ENCODE assay signal across 16 cellular contexts in genomic region chr5:95027775-95028174, GRCh38.
A peak's percentile ranks its signal among the peaks of the same experiment; 100 is the strongest.
DNase-seq lines count a peak whose midpoint lies in the region; ATAC-seq and TF ChIP-seq lines count a peak whose summit lies in the region.
"Had no signal": no experiment of that assay in that cellular context is flagged by ENCODE, and none has a peak within 500 bp of the region (broad histone marks: within the 10 kb centered on the region; RNA-seq: fewer than 3 reads in every experiment).

No MANE protein-coding gene starts in this region.

- H3K18ac ChIP-seq in trophoblast cell (ENCODE audit: low read length), result no peak overlapping the region

- H3K27me3 ChIP-seq in trophoblast cell (ENCODE audit: insufficient read depth, low read length), result no peaks in the 10 kb centered on the region
- H3K27me3 ChIP-seq: upper lobe of left lung had no signal

- TF ChIP-seq CTCF in GM10248 (IDR thresholded peaks at IDR 0.05; ENCODE audit: control extremely low read depth, extremely low read depth, low read depth, missing control alignments) (no peak), endothelial cell (IDR thresholded peaks at IDR 0.05; ENCODE audit: unreplicated experiment) (no peak)

- H3K9ac ChIP-seq in trophoblast cell (ENCODE audit: low read length), result no peak overlapping the region

- peaks cover 26% of the 10 kb centered on the region for H3K4me1 Mint-ChIP-seq in T-helper 2 cell treated with Interferon-gamma antibody and Interleukin-4, amounts not matched to agents 5 μg/mL and 100 μg/mL, for 36 hours (ENCODE audit: low read depth)
- H3K4me1 Mint-ChIP-seq in endothelial cell (ENCODE audit: unreplicated experiment), result no peaks in the 10 kb centered on the region

- ATAC-seq in GM19351 (IDR thresholded peaks at IDR 0.05; ENCODE audit: unreplicated experiment) (peak; percentile 47), HG02759 (IDR thresholded peaks at IDR 0.05; ENCODE audit: unreplicated experiment) (peak; percentile 26), HG03457 (IDR thresholded peaks at IDR 0.05; ENCODE audit: unreplicated experiment) (no peak)
- ATAC-seq: activated CD4-positive, CD25-positive, alpha-beta regulatory T cell treated with anti-CD3 and anti-CD28 coated beads, Interleukin-2, amount 50 U/mL, for 24 hours had no signal

- DNase-seq in GM10248 (ENCODE audit: extremely low spot score), result peak; percentile 16
- DNase-seq in T-helper 2 cell treated with Interferon-gamma antibody and Interleukin-4, amounts not matched to agents 5 μg/mL and 100 μg/mL, for 36 hours (ENCODE audit: low spot score), result no peak
- no peak for DNase-seq in endothelial cell (ENCODE audit: low spot score)
- no peak for DNase-seq in trophoblast cell
- DNase-seq in C1 segment of cervical spinal cord (lab: John Stamatoyannopoulos, UW), result no peak
- DNase-seq: activated naive CD8-positive, alpha-beta T cell treated with anti-CD3 and anti-CD28 coated beads, Interleukin-2, amount 50 U/mL, for 24 hours; DND-41; NCI-H1105; NCI-H446; OCI-M1; stimulated activated CD8-positive, alpha-beta memory T cell treated with anti-CD3 and anti-CD28 coated beads, Interleukin-4, amount 100 ng/mL, for 48 hours; upper lobe of left lung had no signal

- H4K8ac ChIP-seq in trophoblast cell (ENCODE audit: low read depth, low read length), result no peak overlapping the region

- no peak overlapping the region for H2AFZ ChIP-seq in trophoblast cell (ENCODE audit: insufficient read depth, low read length, poor library complexity)

- WGBS in trophoblast cell (ENCODE audit: extremely low coverage, insufficient coverage, insufficient read length), result no CpG with 5 or more reads among the region's 3 CpGs

- peak overlapping the region; percentile 33 for H3K4me3 Mint-ChIP-seq in T-helper 2 cell treated with Interferon-gamma antibody and Interleukin-4, amounts not matched to agents 5 μg/mL and 100 μg/mL, for 36 hours
- H3K4me3 Mint-ChIP-seq in endothelial cell (ENCODE audit: unreplicated experiment), result no peak overlapping the region
- H3K4me3 Mint-ChIP-seq: activated naive CD8-positive, alpha-beta T cell treated with anti-CD3 and anti-CD28 coated beads, Interleukin-2, amount 50 U/mL, for 24 hours had no signal

- POLR2A ChIA-PET in GM10248 (lab: Yijun Ruan, JAX), result no interaction called here

- CTCF ChIA-PET in GM10248 (lab: Yijun Ruan, JAX), result interaction anchor here (1.2 to 1.9 kb wide), 12 partner anchors 8 to 59 kb away, joined by 3 to 9 read pairs (median 4); no protein-coding TSS in a partner anchor

- no peak overlapping the region for H3K4me3 ChIP-seq in trophoblast cell (ENCODE audit: low read depth, low read length)
- H3K4me3 ChIP-seq: upper lobe of left lung had no signal

- H3K27ac Mint-ChIP-seq in T-helper 2 cell treated with Interferon-gamma antibody and Interleukin-4, amounts not matched to agents 5 μg/mL and 100 μg/mL, for 36 hours, result no peak overlapping the region
- no peak overlapping the region for H3K27ac Mint-ChIP-seq in endothelial cell (ENCODE audit: unreplicated experiment)
- H3K27ac Mint-ChIP-seq: activated naive CD8-positive, alpha-beta T cell treated with anti-CD3 and anti-CD28 coated beads, Interleukin-2, amount 50 U/mL, for 24 hours had no signal

- H3K27ac ChIP-seq in trophoblast cell (ENCODE audit: low read depth, low read length), result no peak overlapping the region
- H3K27ac ChIP-seq: upper lobe of left lung had no signal

- no peak overlapping the region for H2BK5ac ChIP-seq in trophoblast cell (ENCODE audit: low read depth, low read length, poor library complexity)

- no peak overlapping the region for H2AK5ac ChIP-seq in trophoblast cell (ENCODE audit: low read length)

- no peaks in the 10 kb centered on the region for H3K36me3 Mint-ChIP-seq in T-helper 2 cell treated with Interferon-gamma antibody and Interleukin-4, amounts not matched to agents 5 μg/mL and 100 μg/mL, for 36 hours (ENCODE audit: low read depth)
- no peaks in the 10 kb centered on the region for H3K36me3 Mint-ChIP-seq in endothelial cell (ENCODE audit: low read depth, unreplicated experiment)

- H3K4me2 ChIP-seq in trophoblast cell (ENCODE audit: low read length), result no peak overlapping the region

- H4K91ac ChIP-seq in trophoblast cell (ENCODE audit: low read depth, low read length), result no peak overlapping the region

- H3K23ac ChIP-seq in trophoblast cell (ENCODE audit: low read length), result no peak overlapping the region

- no peaks in the 10 kb centered on the region for H3K79me1 ChIP-seq in trophoblast cell (ENCODE audit: low read length)

- no peaks in the 10 kb centered on the region for H3K4me1 ChIP-seq in trophoblast cell (ENCODE audit: control insufficient read depth in 1 of 2, insufficient read depth in 2 of 2, low read length in 2 of 2)

- H2BK12ac ChIP-seq in trophoblast cell (ENCODE audit: low read length), result no peak overlapping the region

- H2BK120ac ChIP-seq in trophoblast cell (ENCODE audit: insufficient read depth, low read length, poor library complexity), result no peak overlapping the region

- no peaks in the 10 kb centered on the region for H3K9me3 ChIP-seq in trophoblast cell (ENCODE audit: insufficient read depth, low read depth, low read length)
- H3K9me3 ChIP-seq: upper lobe of left lung had no signal

- H3K9me3 Mint-ChIP-seq in T-helper 2 cell treated with Interferon-gamma antibody and Interleukin-4, amounts not matched to agents 5 μg/mL and 100 μg/mL, for 36 hours, result peaks cover 7% of the 10 kb centered on the region
- H3K9me3 Mint-ChIP-seq in endothelial cell (ENCODE audit: unreplicated experiment), result no peaks in the 10 kb centered on the region

- peaks cover 10% of the 10 kb centered on the region for H3K27me3 Mint-ChIP-seq in T-helper 2 cell treated with Interferon-gamma antibody and Interleukin-4, amounts not matched to agents 5 μg/mL and 100 μg/mL, for 36 hours (ENCODE audit: low read depth)
- peaks cover 2% of the 10 kb centered on the region for H3K27me3 Mint-ChIP-seq in endothelial cell (ENCODE audit: unreplicated experiment)

- no peak overlapping the region for H4K12ac ChIP-seq in trophoblast cell (ENCODE audit: low read depth, low read length)

- no peaks in the 10 kb centered on the region for H3K79me2 ChIP-seq in trophoblast cell (ENCODE audit: control insufficient read depth, insufficient read depth, low read length, poor library complexity)

- no peak overlapping the region for H3K14ac ChIP-seq in trophoblast cell (ENCODE audit: low read length)

- no peaks in the 10 kb centered on the region for H3K36me3 ChIP-seq in trophoblast cell (ENCODE audit: control insufficient read depth in 1 of 2, insufficient read depth in 2 of 2, low read length in 2 of 2)
- H3K36me3 ChIP-seq: upper lobe of left lung had no signal

- no peak overlapping the region for H3K4ac ChIP-seq in trophoblast cell (ENCODE audit: low read depth, low read length)
